8 cellular contexts compared by ENCODE assay signal in genomic region chr6:149749594-149750135, GRCh38. TPM values are rescaled to one million over a fixed set of nuclear protein-coding genes. Genes with fewer than 3 reads are reported as not detected.
DNase-seq lines count a peak whose midpoint lies in the region; ATAC-seq and TF ChIP-seq lines count a peak whose summit lies in the region.

TSS of gene PCMT1 (plus strand) at chr6:149749741. CDS start at chr6:149749902, 161 bp downstream.

- ATAC-seq in GM21529 (IDR thresholded peaks at IDR 0.05; ENCODE audit: unreplicated experiment) = peak; percentile 83
- ATAC-seq in IMR-90 (ENCODE audit: low read depth) = peak; percentile 90

- H2BK20ac ChIP-seq in IMR-90 (ENCODE audit: low read depth, low read length) = no peak within 1 kb of the TSS

- H3K4me3 ChIP-seq in IMR-90 (ENCODE audit: insufficient read depth, low read depth, low read length) = peak within 1 kb of the TSS; percentile 93
- H3K4me3 ChIP-seq in mucosa of stomach (ENCODE audit: low read length) = peak within 1 kb of the TSS; percentile 80

- in situ Hi-C loops in IMR-90 (cut with MboI; ENCODE audit: low sequenced_read_pairs) = no loop called here

- H3K14ac ChIP-seq in IMR-90 (replicated peaks; ENCODE audit: low read depth, low read length) = peak within 1 kb of the TSS; percentile 86

- no peak within 1 kb of the TSS for H2BK15ac ChIP-seq in IMR-90 (ENCODE audit: low read depth, low read length)

- H3K9ac ChIP-seq in IMR-90 (ENCODE audit: low read depth, low read length) (peak within 1 kb of the TSS; percentile 94), mucosa of stomach (ENCODE audit: low read length) (peak within 1 kb of the TSS; percentile 87)

- H4K5ac ChIP-seq in IMR-90 (ENCODE audit: low read depth, low read length) = peak within 1 kb of the TSS; percentile 95

- TF ChIP-seq POLR2A in IMR-90 (IDR thresholded peaks at IDR 0.05; ENCODE audit: low read depth, low read length) (peak; percentile 56), erythroblast (IDR thresholded peaks at IDR 0.05; ENCODE audit: low read length) (peak; percentile 79)

- peak within 1 kb of the TSS; percentile 80 for H3K4me2 ChIP-seq in IMR-90 (ENCODE audit: low read depth, low read length)

- CTCF ChIA-PET in IMR-90 (lab: Yijun Ruan, JAX) = no interaction called here

- H3K27ac ChIP-seq in IMR-90 (ENCODE audit: insufficient read depth, low read length) = peak within 1 kb of the TSS; percentile 91

- 0 out of 2 replicates have a peak, but pooled peaks cover 2% of the 10 kb centered on the region for H3K9me1 ChIP-seq in IMR-90 (ENCODE audit: insufficient read depth, low read length)

- H4K91ac ChIP-seq in IMR-90 (ENCODE audit: insufficient read depth, low read depth, low read length) = peak within 1 kb of the TSS; percentile 69

- WGBS in IMR-90 (ENCODE audit: extremely low coverage in 2 of 2, insufficient read length in 1 of 2), 2 experiments = 2% methylated on average over 15 of the region's 60 CpGs; no CpG with 5 or more reads in 1 of the 2 experiments

- H3K23ac ChIP-seq in IMR-90 (ENCODE audit: low read depth, low read length) = peak within 1 kb of the TSS; percentile 83

- H2AFZ ChIP-seq in IMR-90 (replicated peaks; ENCODE audit: low read length, poor library complexity) = peak within 1 kb of the TSS; percentile 94

- H3K4me1 ChIP-seq in IMR-90 (ENCODE audit: control insufficient read depth, insufficient read depth, low read length) (no peaks in the 10 kb centered on the region), mucosa of stomach (ENCODE audit: control insufficient read depth, insufficient read depth, low read length) (peaks cover 14% of the 10 kb centered on the region)

- H2AK5ac ChIP-seq in IMR-90 (ENCODE audit: low read depth, low read length) = peak within 1 kb of the TSS; percentile 74

- DNase-seq in DMS153 (lab: John Stamatoyannopoulos, UW) (peak; percentile 66), IMR-90 (peak; percentile 87), OCI-M2 (lab: John Stamatoyannopoulos, UW; ENCODE audit: unreplicated experiment) (peak; percentile 62), erythroblast (lab: John Stamatoyannopoulos, UW) (peak; percentile 95 to 98)
- DNase-seq in activated T-cell treated with anti-CD3 and anti-CD28 coated beads, Interleukin-2, amount 50 U/mL, for 1 hour = peak; percentile 94
- peak; percentile 79 to 81 for DNase-seq in stimulated activated CD8-positive, alpha-beta memory T cell treated with anti-CD3 and anti-CD28 coated beads, Interleukin-7, amount 100 ng/mL, for 1 hour (ENCODE audit: low read depth in 2 of 2)

- H4K20me1 ChIP-seq in IMR-90 (ENCODE audit: insufficient read depth, low read length) = peaks cover 17% of the 10 kb centered on the region

- BruUV-seq in IMR-90 (replicated peaks; lab: Mats Ljungman, UMichigan) = no TSS peak

- H4K8ac ChIP-seq in IMR-90 (ENCODE audit: low read depth in 2 of 2, low read length in 2 of 2) = peak within 1 kb of the TSS; percentile 51 to 93

- peak within 1 kb of the TSS; percentile 74 for H2AK9ac ChIP-seq in IMR-90 (replicated peaks; ENCODE audit: low read depth, low read length, poor library complexity)

- peak within 1 kb of the TSS; percentile 83 for H3K4ac ChIP-seq in IMR-90 (ENCODE audit: low read depth, low read length)

- H3K36me3 ChIP-seq in IMR-90 (ENCODE audit: control insufficient read depth, insufficient read depth, low read length) (no peaks in the 10 kb centered on the region), mucosa of stomach (ENCODE audit: control insufficient read depth, insufficient read depth, low read length) (no peaks in the 10 kb centered on the region)

- H2BK5ac ChIP-seq in IMR-90 (ENCODE audit: low read depth, low read length, poor library complexity, severe bottlenecking) = peak within 1 kb of the TSS; percentile 94

- H3K9me3 ChIP-seq in IMR-90 (ENCODE audit: control insufficient read depth, insufficient read depth, low read length) = no peaks in the 10 kb centered on the region
- no peaks in the 10 kb centered on the region for H3K9me3 ChIP-seq in mucosa of stomach (ENCODE audit: control insufficient read depth, low read length)

- no peak for TF ChIP-seq CTCF in IMR-90 (conservative IDR thresholded peaks at IDR 0.05; ENCODE audit: low read depth, low read length)

- H3K27me3 ChIP-seq in IMR-90 (ENCODE audit: control insufficient read depth, insufficient read depth, low read length) = no peaks in the 10 kb centered on the region
- H3K27me3 ChIP-seq in mucosa of stomach (ENCODE audit: control insufficient read depth, insufficient read depth, low read length) = no peaks in the 10 kb centered on the region

- peak within 1 kb of the TSS; percentile 66; the same call in 1 of the 2 replicates for H3K18ac ChIP-seq in IMR-90 (ENCODE audit: low read depth, low read length)

- dilution Hi-C loops in IMR-90 (cut with HindIII; ENCODE audit: low sequenced_read_pairs, unreplicated experiment) = no loop called here

- POLR2A ChIA-PET in IMR-90 (lab: Charles Lee; ENCODE audit: unreplicated experiment) = no interaction called here

- peaks cover 10 to 34% of the 10 kb centered on the region in 2 experiments; a peak in 3 of 4 replicates for H3K79me1 ChIP-seq in IMR-90 (ENCODE audit: low read depth in 1 of 2, low read length in 2 of 2)

- H3K56ac ChIP-seq in IMR-90 (ENCODE audit: extremely low read depth, insufficient read depth, low read length) = peak within 1 kb of the TSS; percentile 39

- peak within 1 kb of the TSS; percentile 71 for H2BK120ac ChIP-seq in IMR-90 (ENCODE audit: low read depth, low read length)

- no peak for TF ChIP-seq RAD21 in IMR-90 (IDR thresholded peaks at IDR 0.05; ENCODE audit: low read length)

- intact Hi-C loops in IMR-90 (cut with micrococcal nuclease) = no loop called here

TF ChIP-seq in IMR-90, 13 proteins besides CTCF, POLR2A, EP300 and RAD21:
- TF ChIP-seq NFE2L2 (IDR thresholded peaks at IDR 0.05; ENCODE audit: low read depth, low read length) = no peak
- TF ChIP-seq FOS (IDR thresholded peaks at IDR 0.05; ENCODE audit: low read depth, low read length) = no peak
- no peak for TF ChIP-seq CHD1 (IDR thresholded peaks at IDR 0.05; ENCODE audit: low read depth, low read length)
- TF ChIP-seq BHLHE40 (IDR thresholded peaks at IDR 0.05; ENCODE audit: low read depth, low read length) = no peak
- no peak for TF ChIP-seq MAFK (IDR thresholded peaks at IDR 0.05; ENCODE audit: low read depth, low read length)
- no peak for TF ChIP-seq MXI1 (IDR thresholded peaks at IDR 0.05; ENCODE audit: borderline replicate concordance, low read depth, low read length)
- TF ChIP-seq SMC3 (IDR thresholded peaks at IDR 0.05; ENCODE audit: low read depth, low read length) = no peak
- no peak for TF ChIP-seq RFX5 (IDR thresholded peaks at IDR 0.05; ENCODE audit: low read depth, low read length)
- TF ChIP-seq ELK1 (IDR thresholded peaks at IDR 0.05; ENCODE audit: borderline replicate concordance, low read depth, low read length) = no peak
- no peak for TF ChIP-seq CEBPB (IDR thresholded peaks at IDR 0.05; ENCODE audit: low read depth, low read length)
- TF ChIP-seq MAZ (IDR thresholded peaks at IDR 0.05; ENCODE audit: borderline replicate concordance, low read depth, low read length) = no peak
- TF ChIP-seq RCOR1 (IDR thresholded peaks at IDR 0.05; ENCODE audit: insufficient replicate concordance, low read length) = no peak
- TF ChIP-seq USF2 (IDR thresholded peaks at IDR 0.05; ENCODE audit: low read depth, low read length) = no peak

RNA-seq across cellular contexts. Expression of gene PCMT1, which starts in this region (rescaled TPM):
- 109 and 159 TPM in 2 replicates for total RNA-seq in IMR-90 (2012; rRNA removed)
- polyA plus RNA-seq in IMR-90 (2012; rRNA removed) = 100 and 101 TPM in 2 replicates
- 34.7 and 84.2 TPM in 2 replicates for polyA plus RNA-seq in IMR-90 (2012; cell fraction: cytosol; rRNA removed)
- 19.8 and 52.8 TPM in 2 replicates for polyA plus RNA-seq in IMR-90 (2012; cell fraction: nucleus; rRNA removed; ENCODE audit: low replicate concordance)

Comparison
In these comparisons a context has a peak if more than half of its experiments do, and no peak if none do; other contexts are left out.
1. Peak in every context shown above with its lines: DNase-seq, ATAC-seq, H3K4me3 ChIP-seq and H3K27ac ChIP-seq.